Comparison of ENCODE assay signal across 17 cellular contexts in the genomic region with DNA sequence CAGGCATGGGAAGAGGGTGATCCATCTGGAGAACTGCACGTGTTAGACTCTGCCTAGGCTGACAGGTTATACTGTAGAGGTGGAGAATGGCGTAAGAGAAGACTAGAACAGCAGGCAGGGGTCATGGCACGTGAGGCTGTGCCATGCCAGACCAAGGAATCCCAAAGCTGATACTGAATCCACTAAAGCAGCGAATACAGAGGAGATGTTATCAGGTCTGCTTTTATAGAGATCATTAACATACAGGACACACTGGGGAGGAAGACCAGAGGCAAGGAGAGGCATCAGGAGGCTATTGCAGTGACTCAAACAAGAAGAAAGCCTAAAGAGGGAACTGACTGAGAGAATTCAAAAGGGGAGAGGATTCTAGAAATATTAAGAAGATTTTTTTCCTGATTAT.
"Had no signal": no experiment of that assay in that cellular context is flagged by ENCODE, and none has a peak within 500 bp of the region (broad histone marks: within the 10 kb centered on the region; RNA-seq: fewer than 3 reads in every experiment).

No MANE protein-coding gene starts in this region.

- ATAC-seq: heart left ventricle; left lobe of liver; natural killer cell; pancreas; right lobe of liver; stimulated activated effector memory CD8-positive, alpha-beta T cell treated with anti-CD3 and anti-CD28 coated beads, Interleukin-12 subunit alpha, Interleukin-12 subunit beta, amount 100 ng/mL, for 72 hours; stimulated activated naive CD8-positive, alpha-beta T cell treated with anti-CD3 and anti-CD28 coated beads, Interleukin-15, Interleukin-2, amounts not matched to agents 100 U/mL and 50 U/mL, for 24 hours had no signal

- DNase-seq: colonic mucosa; effector CD4-positive, alpha-beta T cell; endodermal cell; foreskin melanocyte; heart left ventricle; hippocampal formation; mammary epithelial cell; natural killer cell; occipital lobe; pancreas; right lobe of liver; stimulated activated CD4-positive, alpha-beta T cell treated with anti-CD3 and anti-CD28 coated beads, Interleukin-4, amount 100 ng/mL, for 1 hour; stimulated activated CD8-positive, alpha-beta memory T cell treated with anti-CD3 and anti-CD28 coated beads, Interleukin-4, amount 100 ng/mL, for 48 hours; stimulated activated naive CD8-positive, alpha-beta T cell treated with anti-CD3 and anti-CD28 coated beads, Interleukin-15, Interleukin-2, amounts not matched to agents 100 U/mL and 50 U/mL, for 24 hours; thyroid gland had no signal
